35 cellular contexts compared by ENCODE assay signal in the genomic region with DNA sequence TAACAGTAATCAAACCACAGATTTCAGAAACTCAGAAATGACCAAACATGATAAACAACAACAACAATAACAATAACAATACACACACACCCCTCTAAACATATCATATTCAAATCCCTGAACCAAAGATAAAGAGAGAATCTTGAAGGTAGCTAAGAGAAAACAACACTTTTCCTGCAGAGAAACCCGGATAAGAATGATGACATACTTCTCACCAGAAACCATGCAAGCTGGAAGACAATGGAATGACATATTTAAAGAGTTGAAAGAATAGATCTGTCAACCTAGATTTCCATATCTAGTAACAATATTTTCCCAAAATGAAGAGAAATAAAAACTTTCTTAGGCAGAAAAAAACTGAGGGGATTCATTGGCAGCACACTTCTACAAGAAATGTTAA.
"Had no signal": no experiment of that assay in that cellular context is flagged by ENCODE, and none has a peak within 500 bp of the region (broad histone marks: within the 10 kb centered on the region; RNA-seq: fewer than 3 reads in every experiment).

No MANE protein-coding gene starts in this region.

- H3K9me3 ChIP-seq: adrenal gland, body of pancreas had no signal

- H3K27ac ChIP-seq: adrenal gland, body of pancreas, brain microvascular endothelial cell, breast epithelium, WERI-Rb-1 had no signal

- DNase-seq: activated B cell treated with CpG ODN at 0.5 μM for 24 hours; activated CD4-positive, alpha-beta memory T cell treated with anti-CD3 and anti-CD28 coated beads for 36 hours; activated CD4-positive, alpha-beta T cell treated with anti-CD3 and anti-CD28 coated beads for 4 hours; activated CD4-positive, alpha-beta T cell treated with anti-CD3 and anti-CD28 coated beads, Interleukin-2, amount 10 ng/mL, durations not matched to agents 24 days and 14 days; activated CD4-positive, alpha-beta T cell treated with anti-CD3 and anti-CD28 coated beads, Interleukin-2, amount 50 U/mL, for 1 hour; activated CD4-positive, alpha-beta T cell treated with anti-CD3 and anti-CD28 coated beads, Interleukin-2, amount 50 U/mL, for 4 hours; activated CD4-positive, CD25-positive, alpha-beta regulatory T cell treated with anti-CD3 and anti-CD28 coated beads, Interleukin-2, amount 50 U/mL, for 72 hours; activated CD8-positive, alpha-beta memory T cell treated with anti-CD3 and anti-CD28 coated beads, Interleukin-2, amount 50 U/mL, for 4 hours; activated CD8-positive, alpha-beta T cell treated with anti-CD3 and anti-CD28 coated beads for 36 hours; activated effector memory CD4-positive, alpha-beta T cell treated with anti-CD3 and anti-CD28 coated beads, Interleukin-2, amount 50 U/mL, for 16 hours; activated gamma-delta T cell treated with Interleukin-2 at 50 U/mL for 16 hours; activated naive CD4-positive, alpha-beta T cell; activated naive CD4-positive, alpha-beta T cell treated with anti-CD3 and anti-CD28 coated beads for 36 hours; activated naive CD4-positive, alpha-beta T cell treated with anti-CD3 and anti-CD28 coated beads, Interleukin-2, amount 50 U/mL, for 16 hours; activated naive CD8-positive, alpha-beta T cell treated with anti-CD3 and anti-CD28 coated beads for 36 hours; activated T-cell treated with anti-CD3 and anti-CD28 coated beads for 4 hours; activated T-cell treated with anti-CD3 and anti-CD28 coated beads, Interleukin-2, amount 50 U/mL, for 1 hour; activated T-cell treated with anti-CD3 and anti-CD28 coated beads, Interleukin-2, amount 50 U/mL, for 4 hours; activated T-cell treated with anti-CD3 and anti-CD28 coated beads, Interleukin-2, amount 50 U/mL, for 72 hours; adrenal gland; amniotic stem cell; aorta; body of pancreas; brain microvascular endothelial cell; central memory CD4-positive, alpha-beta T cell; T-helper 2 cell; T-helper 9 cell; WERI-Rb-1 had no signal

- H3K27me3 Mint-ChIP-seq: activated B cell treated with CpG ODN at 0.5 μM for 24 hours; activated CD4-positive, alpha-beta memory T cell treated with anti-CD3 and anti-CD28 coated beads for 36 hours; activated CD4-positive, alpha-beta T cell treated with anti-CD3 and anti-CD28 coated beads, Interleukin-2, amount 10 ng/mL, durations not matched to agents 24 days and 14 days; activated CD8-positive, alpha-beta T cell treated with anti-CD3 and anti-CD28 coated beads for 36 hours; activated naive CD8-positive, alpha-beta T cell treated with anti-CD3 and anti-CD28 coated beads for 36 hours; activated T-helper 17 cell treated with anti-CD3 and anti-CD28 coated beads, Interleukin-2, amount 50 U/mL, for 72 hours had no signal

- H3K4me1 ChIP-seq: adrenal gland, body of pancreas, breast epithelium had no signal

- H3K27ac Mint-ChIP-seq: activated B cell treated with CpG ODN at 0.5 μM for 24 hours; activated CD4-positive, alpha-beta memory T cell treated with anti-CD3 and anti-CD28 coated beads for 36 hours; activated CD4-positive, alpha-beta T cell treated with anti-CD3 and anti-CD28 coated beads, Interleukin-2, amount 10 ng/mL, durations not matched to agents 24 days and 14 days; activated CD8-positive, alpha-beta T cell treated with anti-CD3 and anti-CD28 coated beads for 36 hours; activated naive CD4-positive, alpha-beta T cell treated with anti-CD3 and anti-CD28 coated beads for 36 hours; activated naive CD4-positive, alpha-beta T cell treated with anti-CD3 and anti-CD28 coated beads, Interleukin-2, amount 50 U/mL, for 72 hours; activated naive CD8-positive, alpha-beta T cell treated with anti-CD3 and anti-CD28 coated beads for 36 hours; activated T-cell treated with anti-CD3 and anti-CD28 coated beads, Interleukin-2, amount 50 U/mL, for 72 hours; activated T-helper 1 cell treated with anti-CD3 and anti-CD28 coated beads, Interleukin-12 subunit alpha, Interleukin-12 subunit beta, Interleukin-2, Interleukin-4 antibody, amounts not matched to agents 30 ng/mL and 10 ng/mL and 1 ng/mL, durations not matched to agents 14 hours and 24 hours and 36 hours; activated T-helper 17 cell treated with anti-CD3 and anti-CD28 coated beads, Interleukin-2, amount 50 U/mL, for 72 hours; T-helper 1 cell treated with Interleukin-12 subunit alpha and Interleukin-12 subunit beta and Interleukin-4 antibody, amounts not matched to agents 30 μg/mL and 1 μg/mL, for 36 hours; T-helper 2 cell treated with Interferon-gamma antibody and Interleukin-4, amounts not matched to agents 5 μg/mL and 100 μg/mL, for 36 hours had no signal

- H3K36me3 ChIP-seq: adrenal gland, brain microvascular endothelial cell, breast epithelium, WERI-Rb-1 had no signal

- H3K36me3 Mint-ChIP-seq: activated CD4-positive, alpha-beta memory T cell treated with anti-CD3 and anti-CD28 coated beads for 36 hours; activated naive CD8-positive, alpha-beta T cell treated with anti-CD3 and anti-CD28 coated beads for 36 hours had no signal

- FAIRE-seq: astrocyte had no signal

- ATAC-seq: activated CD8-positive, alpha-beta T cell treated with anti-CD3 and anti-CD28 coated beads for 36 hours; activated naive CD4-positive, alpha-beta T cell treated with anti-CD3 and anti-CD28 coated beads, Interleukin-2, amount 50 U/mL, for 72 hours; activated T-cell treated with anti-CD3 and anti-CD28 coated beads, Interleukin-2, amount 50 U/mL, for 4 hours; activated T-cell treated with anti-CD3 and anti-CD28 coated beads, Interleukin-2, amount 50 U/mL, for 72 hours; activated T-helper 17 cell treated with anti-CD3 and anti-CD28 coated beads, Interleukin-2, amount 50 U/mL, for 72 hours; body of pancreas had no signal

- H3K4me1 Mint-ChIP-seq: activated B cell treated with CpG ODN at 0.5 μM for 24 hours; activated CD4-positive, alpha-beta T cell treated with anti-CD3 and anti-CD28 coated beads, Interleukin-2, amount 10 ng/mL, durations not matched to agents 24 days and 14 days; activated naive CD8-positive, alpha-beta T cell treated with anti-CD3 and anti-CD28 coated beads for 36 hours; activated T-helper 17 cell treated with anti-CD3 and anti-CD28 coated beads, Interleukin-2, amount 50 U/mL, for 72 hours had no signal

- H3K4me3 ChIP-seq: adrenal gland, body of pancreas, breast epithelium had no signal

- H3K4me3 Mint-ChIP-seq: activated B cell treated with CpG ODN at 0.5 μM for 24 hours; activated CD4-positive, alpha-beta memory T cell treated with anti-CD3 and anti-CD28 coated beads for 36 hours; activated CD4-positive, alpha-beta T cell treated with anti-CD3 and anti-CD28 coated beads, Interleukin-2, amount 10 ng/mL, durations not matched to agents 24 days and 14 days; activated CD8-positive, alpha-beta T cell treated with anti-CD3 and anti-CD28 coated beads for 36 hours; activated naive CD4-positive, alpha-beta T cell treated with anti-CD3 and anti-CD28 coated beads for 36 hours; activated naive CD8-positive, alpha-beta T cell treated with anti-CD3 and anti-CD28 coated beads for 36 hours; activated T-cell treated with anti-CD3 and anti-CD28 coated beads, Interleukin-2, amount 50 U/mL, for 4 hours; activated T-cell treated with anti-CD3 and anti-CD28 coated beads, Interleukin-2, amount 50 U/mL, for 72 hours; activated T-helper 1 cell treated with anti-CD3 and anti-CD28 coated beads, Interleukin-12 subunit alpha, Interleukin-12 subunit beta, Interleukin-2, Interleukin-4 antibody, amounts not matched to agents 30 ng/mL and 10 ng/mL and 1 ng/mL, durations not matched to agents 14 hours and 24 hours and 36 hours; activated T-helper 17 cell treated with anti-CD3 and anti-CD28 coated beads, Interleukin-2, amount 50 U/mL, for 72 hours; T-helper 1 cell treated with Interleukin-12 subunit alpha and Interleukin-12 subunit beta and Interleukin-4 antibody, amounts not matched to agents 30 μg/mL and 1 μg/mL, for 36 hours; T-helper 2 cell treated with Interferon-gamma antibody and Interleukin-4, amounts not matched to agents 5 μg/mL and 100 μg/mL, for 36 hours had no signal

- H3K27me3 ChIP-seq: adrenal gland, body of pancreas, brain microvascular endothelial cell, breast epithelium had no signal
